Comparison of ENCODE assay signal across 37 cellular contexts in genomic region chr4:107117726-107118125, GRCh38.
"Had no signal": no experiment of that assay in that cellular context is flagged by ENCODE, and none has a peak within 500 bp of the region (broad histone marks: within the 10 kb centered on the region; RNA-seq: fewer than 3 reads in every experiment).

No MANE protein-coding gene starts in this region.

- DNase-seq: activated B cell treated with CpG ODN at 0.5 μM for 24 hours; activated CD4-positive, alpha-beta memory T cell treated with anti-CD3 and anti-CD28 coated beads for 36 hours; activated CD4-positive, alpha-beta T cell treated with anti-CD3 and anti-CD28 coated beads for 4 hours; activated CD4-positive, alpha-beta T cell treated with anti-CD3 and anti-CD28 coated beads, Interleukin-2, amount 10 ng/mL, durations not matched to agents 24 days and 14 days; activated CD4-positive, alpha-beta T cell treated with anti-CD3 and anti-CD28 coated beads, Interleukin-2, amount 50 U/mL, for 1 hour; activated CD4-positive, alpha-beta T cell treated with anti-CD3 and anti-CD28 coated beads, Interleukin-2, amount 50 U/mL, for 4 hours; activated CD4-positive, CD25-positive, alpha-beta regulatory T cell treated with anti-CD3 and anti-CD28 coated beads, Interleukin-2, amount 50 U/mL, for 72 hours; activated CD8-positive, alpha-beta memory T cell treated with anti-CD3 and anti-CD28 coated beads, Interleukin-2, amount 50 U/mL, for 4 hours; activated CD8-positive, alpha-beta T cell treated with anti-CD3 and anti-CD28 coated beads for 36 hours; activated effector memory CD4-positive, alpha-beta T cell treated with anti-CD3 and anti-CD28 coated beads, Interleukin-2, amount 50 U/mL, for 16 hours; activated gamma-delta T cell treated with Interleukin-2 at 50 U/mL for 16 hours; activated naive CD4-positive, alpha-beta T cell; activated naive CD4-positive, alpha-beta T cell treated with anti-CD3 and anti-CD28 coated beads for 36 hours; activated naive CD4-positive, alpha-beta T cell treated with anti-CD3 and anti-CD28 coated beads, Interleukin-2, amount 50 U/mL, for 16 hours; activated naive CD8-positive, alpha-beta T cell treated with anti-CD3 and anti-CD28 coated beads, Interleukin-2, amount 10 ng/mL, durations not matched to agents 7 days and 5 days; activated naive CD8-positive, alpha-beta T cell treated with anti-CD3 and anti-CD28 coated beads, Interleukin-2, amount 50 U/mL, for 24 hours; activated T-cell treated with anti-CD3 and anti-CD28 coated beads for 4 hours; activated T-cell treated with anti-CD3 and anti-CD28 coated beads, Interleukin-2, amount 50 U/mL, for 1 hour; activated T-cell treated with anti-CD3 and anti-CD28 coated beads, Interleukin-2, amount 50 U/mL, for 4 hours; activated T-cell treated with anti-CD3 and anti-CD28 coated beads, Interleukin-2, amount 50 U/mL, for 72 hours; amygdala; anterior cingulate cortex; caudate nucleus; cerebellar nuclear complex; T-helper 1 cell; T-helper 2 cell; T-helper 9 cell had no signal

- H3K4me3 Mint-ChIP-seq: activated B cell treated with CpG ODN at 0.5 μM for 24 hours; activated CD4-positive, alpha-beta memory T cell treated with anti-CD3 and anti-CD28 coated beads for 36 hours; activated CD4-positive, alpha-beta T cell treated with anti-CD3 and anti-CD28 coated beads, Interleukin-2, amount 10 ng/mL, durations not matched to agents 24 days and 14 days; activated CD8-positive, alpha-beta T cell treated with anti-CD3 and anti-CD28 coated beads for 36 hours; activated naive CD4-positive, alpha-beta T cell treated with anti-CD3 and anti-CD28 coated beads for 36 hours; activated naive CD8-positive, alpha-beta T cell; activated naive CD8-positive, alpha-beta T cell treated with anti-CD3 and anti-CD28 coated beads, Interleukin-2, amount 10 ng/mL, durations not matched to agents 7 days and 5 days; activated naive CD8-positive, alpha-beta T cell treated with anti-CD3 and anti-CD28 coated beads, Interleukin-2, amount 50 U/mL, for 24 hours; activated T-cell treated with anti-CD3 and anti-CD28 coated beads, Interleukin-2, amount 50 U/mL, for 4 hours; activated T-cell treated with anti-CD3 and anti-CD28 coated beads, Interleukin-2, amount 50 U/mL, for 72 hours; activated T-helper 1 cell treated with anti-CD3 and anti-CD28 coated beads, Interleukin-12 subunit alpha, Interleukin-12 subunit beta, Interleukin-2, Interleukin-4 antibody, amounts not matched to agents 30 ng/mL and 10 ng/mL and 1 ng/mL, durations not matched to agents 14 hours and 24 hours and 36 hours; activated T-helper 17 cell treated with anti-CD3 and anti-CD28 coated beads, Interleukin-2, amount 50 U/mL, for 72 hours; brain; central memory CD8-positive, alpha-beta T cell; T-helper 1 cell treated with Interleukin-12 subunit alpha and Interleukin-12 subunit beta and Interleukin-4 antibody, amounts not matched to agents 30 μg/mL and 1 μg/mL, for 36 hours; T-helper 2 cell treated with Interferon-gamma antibody and Interleukin-4, amounts not matched to agents 5 μg/mL and 100 μg/mL, for 36 hours had no signal

- H3K9me3 Mint-ChIP-seq: activated CD4-positive, alpha-beta memory T cell treated with anti-CD3 and anti-CD28 coated beads for 36 hours; activated CD4-positive, alpha-beta T cell treated with anti-CD3 and anti-CD28 coated beads, Interleukin-2, amount 10 ng/mL, durations not matched to agents 24 days and 14 days; activated CD8-positive, alpha-beta T cell treated with anti-CD3 and anti-CD28 coated beads for 36 hours; activated naive CD4-positive, alpha-beta T cell treated with anti-CD3 and anti-CD28 coated beads for 36 hours; activated T-cell treated with anti-CD3 and anti-CD28 coated beads, Interleukin-2, amount 50 U/mL, for 4 hours; activated T-helper 1 cell treated with anti-CD3 and anti-CD28 coated beads, Interleukin-12 subunit alpha, Interleukin-12 subunit beta, Interleukin-2, Interleukin-4 antibody, amounts not matched to agents 30 ng/mL and 10 ng/mL and 1 ng/mL, durations not matched to agents 14 hours and 24 hours and 36 hours; activated T-helper 17 cell treated with anti-CD3 and anti-CD28 coated beads, Interleukin-2, amount 50 U/mL, for 72 hours; brain; central memory CD8-positive, alpha-beta T cell; T-helper 1 cell treated with Interleukin-12 subunit alpha and Interleukin-12 subunit beta and Interleukin-4 antibody, amounts not matched to agents 30 μg/mL and 1 μg/mL, for 36 hours; T-helper 2 cell treated with Interferon-gamma antibody and Interleukin-4, amounts not matched to agents 5 μg/mL and 100 μg/mL, for 36 hours had no signal

- H3K9me3 ChIP-seq: ascending aorta had no signal

- H3K4me1 Mint-ChIP-seq: activated B cell treated with CpG ODN at 0.5 μM for 24 hours; activated CD4-positive, alpha-beta T cell treated with anti-CD3 and anti-CD28 coated beads, Interleukin-2, amount 10 ng/mL, durations not matched to agents 24 days and 14 days; activated naive CD8-positive, alpha-beta T cell treated with anti-CD3 and anti-CD28 coated beads, Interleukin-2, amount 10 ng/mL, durations not matched to agents 7 days and 5 days; activated naive CD8-positive, alpha-beta T cell treated with anti-CD3 and anti-CD28 coated beads, Interleukin-2, amount 50 U/mL, for 24 hours; activated T-helper 17 cell treated with anti-CD3 and anti-CD28 coated beads, Interleukin-2, amount 50 U/mL, for 72 hours; central memory CD8-positive, alpha-beta T cell had no signal

- H3K27me3 ChIP-seq: ascending aorta, cardiac muscle cell had no signal

- H3K4me3 ChIP-seq: ascending aorta, cardiac muscle cell had no signal

- H3K27ac ChIP-seq: ascending aorta, cardiac muscle cell, VCaP had no signal

- H3K36me3 Mint-ChIP-seq: activated CD4-positive, alpha-beta memory T cell treated with anti-CD3 and anti-CD28 coated beads for 36 hours; activated naive CD8-positive, alpha-beta T cell; activated naive CD8-positive, alpha-beta T cell treated with anti-CD3 and anti-CD28 coated beads, Interleukin-2, amount 10 ng/mL, durations not matched to agents 7 days and 5 days; brain had no signal

- H3K27ac Mint-ChIP-seq: activated B cell treated with CpG ODN at 0.5 μM for 24 hours; activated CD4-positive, alpha-beta memory T cell treated with anti-CD3 and anti-CD28 coated beads for 36 hours; activated CD4-positive, alpha-beta T cell treated with anti-CD3 and anti-CD28 coated beads, Interleukin-2, amount 10 ng/mL, durations not matched to agents 24 days and 14 days; activated CD8-positive, alpha-beta T cell treated with anti-CD3 and anti-CD28 coated beads for 36 hours; activated naive CD4-positive, alpha-beta T cell treated with anti-CD3 and anti-CD28 coated beads for 36 hours; activated naive CD8-positive, alpha-beta T cell; activated naive CD8-positive, alpha-beta T cell treated with anti-CD3 and anti-CD28 coated beads, Interleukin-2, amount 10 ng/mL, durations not matched to agents 7 days and 5 days; activated naive CD8-positive, alpha-beta T cell treated with anti-CD3 and anti-CD28 coated beads, Interleukin-2, amount 50 U/mL, for 24 hours; activated T-cell treated with anti-CD3 and anti-CD28 coated beads, Interleukin-2, amount 50 U/mL, for 72 hours; activated T-helper 1 cell treated with anti-CD3 and anti-CD28 coated beads, Interleukin-12 subunit alpha, Interleukin-12 subunit beta, Interleukin-2, Interleukin-4 antibody, amounts not matched to agents 30 ng/mL and 10 ng/mL and 1 ng/mL, durations not matched to agents 14 hours and 24 hours and 36 hours; activated T-helper 17 cell treated with anti-CD3 and anti-CD28 coated beads, Interleukin-2, amount 50 U/mL, for 72 hours; brain; T-helper 1 cell treated with Interleukin-12 subunit alpha and Interleukin-12 subunit beta and Interleukin-4 antibody, amounts not matched to agents 30 μg/mL and 1 μg/mL, for 36 hours; T-helper 2 cell treated with Interferon-gamma antibody and Interleukin-4, amounts not matched to agents 5 μg/mL and 100 μg/mL, for 36 hours had no signal

- ATAC-seq: activated CD8-positive, alpha-beta T cell treated with anti-CD3 and anti-CD28 coated beads for 36 hours; activated naive CD8-positive, alpha-beta T cell treated with anti-CD3 and anti-CD28 coated beads, Interleukin-2, amount 50 U/mL, for 24 hours; activated T-cell treated with anti-CD3 and anti-CD28 coated beads, Interleukin-2, amount 50 U/mL, for 4 hours; activated T-cell treated with anti-CD3 and anti-CD28 coated beads, Interleukin-2, amount 50 U/mL, for 72 hours; activated T-helper 17 cell treated with anti-CD3 and anti-CD28 coated beads, Interleukin-2, amount 50 U/mL, for 72 hours had no signal

- H3K27me3 Mint-ChIP-seq: activated B cell treated with CpG ODN at 0.5 μM for 24 hours; activated CD4-positive, alpha-beta memory T cell treated with anti-CD3 and anti-CD28 coated beads for 36 hours; activated CD4-positive, alpha-beta T cell treated with anti-CD3 and anti-CD28 coated beads, Interleukin-2, amount 10 ng/mL, durations not matched to agents 24 days and 14 days; activated CD8-positive, alpha-beta T cell treated with anti-CD3 and anti-CD28 coated beads for 36 hours; activated naive CD8-positive, alpha-beta T cell treated with anti-CD3 and anti-CD28 coated beads, Interleukin-2, amount 10 ng/mL, durations not matched to agents 7 days and 5 days; activated naive CD8-positive, alpha-beta T cell treated with anti-CD3 and anti-CD28 coated beads, Interleukin-2, amount 50 U/mL, for 24 hours; activated T-helper 17 cell treated with anti-CD3 and anti-CD28 coated beads, Interleukin-2, amount 50 U/mL, for 72 hours; brain; central memory CD8-positive, alpha-beta T cell had no signal

- H3K36me3 ChIP-seq: ascending aorta, cardiac muscle cell had no signal
